In genomic region chr20:56718816-56719215, GRCh38 we compare ENCODE assay signal across 2 cellular contexts.
A peak's percentile ranks its signal among the peaks of the same experiment; 100 is the strongest.
TF ChIP-seq lines count a peak whose summit lies in the region.

No MANE protein-coding gene starts in this region.

TF ChIP-seq in HepG2, 621 proteins besides CTCF, POLR2A, EP300 and RAD21:
- TF ChIP-seq SKIL (CRISPR knock-in tag; IDR thresholded peaks at IDR 0.05; ENCODE audit: borderline replicate concordance) (no peak), DPF2 (CRISPR knock-in tag; IDR thresholded peaks at IDR 0.05; ENCODE audit: borderline replicate concordance, low read depth) (no peak), FOXO1 (CRISPR knock-in tag; IDR thresholded peaks at IDR 0.05) (no peak), ARNT (IDR thresholded peaks at IDR 0.05) (no peak), HIVEP1 (CRISPR knock-in tag; IDR thresholded peaks at IDR 0.05) (no peak), ZNF598 (CRISPR knock-in tag; IDR thresholded peaks at IDR 0.05; ENCODE audit: borderline replicate concordance) (no peak), ZNF333 (CRISPR knock-in tag; IDR thresholded peaks at IDR 0.05; ENCODE audit: borderline replicate concordance) (no peak), ZBTB40 (IDR thresholded peaks at IDR 0.05) (peak; percentile 20; the same call in 1 of the 2 replicates), ZBTB40 (CRISPR knock-in tag; IDR thresholded peaks at IDR 0.05) (no peak)

TF ChIP-seq in H1, 55 proteins besides CTCF, POLR2A, EP300 and RAD21 (continued from another document):
- TF ChIP-seq USF2 (IDR thresholded peaks at IDR 0.05; ENCODE audit: low read length): no peak
- TF ChIP-seq BCL11A (IDR thresholded peaks at IDR 0.05; ENCODE audit: low read depth in 2 of 2, low read length in 2 of 2): no peak
- no peak for TF ChIP-seq JUND (IDR thresholded peaks at IDR 0.05; ENCODE audit: low read length)
- TF ChIP-seq CBX8 (IDR thresholded peaks at IDR 0.05; ENCODE audit: borderline replicate concordance, low read depth, low read length): no peak
- TF ChIP-seq KDM1A (IDR thresholded peaks at IDR 0.05; ENCODE audit: borderline replicate concordance, low read length): no peak
- TF ChIP-seq CREB1 (IDR thresholded peaks at IDR 0.05): no peak
- TF ChIP-seq BACH1 (IDR thresholded peaks at IDR 0.05; ENCODE audit: low read length): no peak
- TF ChIP-seq ZNF274 (IDR thresholded peaks at IDR 0.05; ENCODE audit: borderline replicate concordance, extremely low read depth, low read length): no peak
- TF ChIP-seq BRCA1 (IDR thresholded peaks at IDR 0.05; ENCODE audit: low read depth, low read length): no peak
- no peak for TF ChIP-seq MAX (IDR thresholded peaks at IDR 0.05)
- TF ChIP-seq RNF2 (IDR thresholded peaks at IDR 0.05; ENCODE audit: borderline replicate concordance, low read depth, low read length, missing control alignments, poor library complexity, severe bottlenecking): no peak
- no peak for TF ChIP-seq TEAD4 (IDR thresholded peaks at IDR 0.05; ENCODE audit: low read depth, low read length)
- no peak for TF ChIP-seq MAFK (IDR thresholded peaks at IDR 0.05; ENCODE audit: low read depth, low read length)
